ENCODE assay signal across 18 cellular contexts in genomic region chr1:180948357-180948756, GRCh38. TPM values are rescaled to one million over a fixed set of nuclear protein-coding genes. Genes with fewer than 3 reads are reported as not detected.
DNase-seq lines count a peak whose midpoint lies in the region; ATAC-seq and TF ChIP-seq lines count a peak whose summit lies in the region.
"Had no signal": no experiment of that assay in that cellular context is flagged by ENCODE, and none has a peak within 500 bp of the region (broad histone marks: within the 10 kb centered on the region; RNA-seq: fewer than 3 reads in every experiment).

No MANE protein-coding gene starts in this region.

- H2BK15ac ChIP-seq in mesendoderm (replicated peaks; ENCODE audit: low read depth): no peak overlapping the region

- peaks cover 4% of the 10 kb centered on the region for H3K4me1 ChIP-seq in RWPE2 (ENCODE audit: insufficient read depth, poor library complexity, severe bottlenecking)
- H3K4me1 ChIP-seq in foreskin keratinocyte: no peaks in the 10 kb centered on the region
- H3K4me1 ChIP-seq in sigmoid colon: peaks cover 0 to 4% (median 3%) of the 10 kb centered on the region in 4 donors
- H3K4me1 ChIP-seq in mesendoderm (ENCODE audit: control insufficient read depth, low read depth, low read length): no peaks in the 10 kb centered on the region
- no peaks in the 10 kb centered on the region for H3K4me1 ChIP-seq in prostate gland (replicated peaks)
- H3K4me1 ChIP-seq: SJSA1 had no signal

- no peak for TF ChIP-seq POLR2A in sigmoid colon (IDR thresholded peaks at IDR 0.05)
- no peak for TF ChIP-seq POLR2A in prostate gland (IDR thresholded peaks at IDR 0.05)

- peak; percentile 61 for DNase-seq in G401 (ENCODE audit: low spot score)
- DNase-seq in RWPE2 (ENCODE audit: low spot score): no peak
- DNase-seq in foreskin keratinocyte: peak; percentile 17 to 73
- DNase-seq in sigmoid colon: peak; percentile 87
- DNase-seq in mesendoderm: no peak
- no peak for DNase-seq in prostate gland (ENCODE audit: low spot score)
- DNase-seq: amniotic stem cell, MM.1S, NCI-H2029, NCI-H510A, right cardiac atrium had no signal

- no peaks in the 10 kb centered on the region for H3K79me1 ChIP-seq in mesendoderm (ENCODE audit: low read length)

- no peak overlapping the region for H3K4me2 ChIP-seq in mesendoderm (ENCODE audit: low read length)

- no peak overlapping the region for H2BK120ac ChIP-seq in mesendoderm (ENCODE audit: low read depth, low read length)

- intact Hi-C loops in sigmoid colon (cut with DNase I) (no loop called here), prostate gland (cut with DNase I) (no loop called here)

- H2AK5ac ChIP-seq in mesendoderm (ENCODE audit: low read length): no peak overlapping the region

- no peaks in the 10 kb centered on the region for H3K36me3 ChIP-seq in RWPE2 (ENCODE audit: low read depth)
- H3K36me3 ChIP-seq in sigmoid colon: peaks cover 8 to 68% (median 29%) of the 10 kb centered on the region in 4 donors
- no peaks in the 10 kb centered on the region for H3K36me3 ChIP-seq in mesendoderm (ENCODE audit: control insufficient read depth, insufficient read depth, low read length)
- no peaks in the 10 kb centered on the region for H3K36me3 ChIP-seq in prostate gland

- no peak overlapping the region for H2BK5ac ChIP-seq in mesendoderm (ENCODE audit: low read length)

- no peak overlapping the region for H3K56ac ChIP-seq in mesendoderm (ENCODE audit: low read length)

- ATAC-seq in RWPE2 (ENCODE audit: low read depth): no peak
- ATAC-seq in foreskin keratinocyte: peak; percentile 24
- ATAC-seq in HG03565 (IDR thresholded peaks at IDR 0.05; ENCODE audit: unreplicated experiment): no peak
- ATAC-seq: activated CD4-positive, CD25-positive, alpha-beta regulatory T cell treated with anti-CD3 and anti-CD28 coated beads, Interleukin-2, amount 50 U/mL, for 24 hours; activated T-helper 17 cell treated with anti-CD3 and anti-CD28 coated beads, Interleukin-2, amount 50 U/mL, for 72 hours; GM12878; natural killer cell treated with Interleukin-12 subunit alpha and Interleukin-12 subunit beta and Interleukin-15 and Interleukin-18, amount 100 ng/mL, for 72 hours had no signal

- no peak overlapping the region for H3K23ac ChIP-seq in mesendoderm (ENCODE audit: low read length)

- H3K18ac ChIP-seq in mesendoderm (ENCODE audit: low read length): no peak overlapping the region

- 89 to 94% methylated on average over 8 of the region's 8 CpGs for WGBS in sigmoid colon, 2 donors
- WGBS in mesendoderm (ENCODE audit: extremely low coverage, insufficient coverage, low lambda C conversion rate): no CpG with 5 or more reads among the region's 8 CpGs
- WGBS in prostate gland: 68% methylated on average over 8 of the region's 8 CpGs

- H4K8ac ChIP-seq in mesendoderm (ENCODE audit: low read depth, low read length): no peak overlapping the region

- TF ChIP-seq EP300 in sigmoid colon (IDR thresholded peaks at IDR 0.05): no peak

- in situ Hi-C loops in G401 (cut with HindIII; ENCODE audit: low sequenced_read_pairs): no loop called here

- no peaks in the 10 kb centered on the region for H3K79me2 ChIP-seq in mesendoderm (ENCODE audit: control insufficient read depth, insufficient read depth, low read length)

- peak overlapping the region; percentile 13 for H3K27ac ChIP-seq in RWPE2 (ENCODE audit: poor library complexity, severe bottlenecking)
- H3K27ac ChIP-seq in foreskin keratinocyte: no peak overlapping the region
- H3K27ac ChIP-seq in sigmoid colon: peak overlapping the region in 2 of 4 donors; percentile 45 to 51
- no peak overlapping the region for H3K27ac ChIP-seq in mesendoderm (ENCODE audit: low read depth, low read length)
- H3K27ac ChIP-seq in prostate gland: no peak overlapping the region
- H3K27ac ChIP-seq: SJSA1 had no signal

- H3K9me3 ChIP-seq in RWPE2 (ENCODE audit: severe bottlenecking) (no peaks in the 10 kb centered on the region), sigmoid colon (no peaks in the 10 kb centered on the region), prostate gland (no peaks in the 10 kb centered on the region)
- H3K9me3 ChIP-seq: SJSA1 had no signal

- H3K4ac ChIP-seq in mesendoderm (ENCODE audit: low read depth, low read length): no peak overlapping the region

- no peak overlapping the region for H4K5ac ChIP-seq in mesendoderm (ENCODE audit: low read length)

- no peak for TF ChIP-seq CTCF in RWPE2 (IDR thresholded peaks at IDR 0.05; ENCODE audit: poor library complexity, severe bottlenecking)
- no peak for TF ChIP-seq CTCF in foreskin keratinocyte (conservative IDR thresholded peaks at IDR 0.05)
- no peak for TF ChIP-seq CTCF in sigmoid colon (IDR thresholded peaks at IDR 0.05)
- TF ChIP-seq CTCF in prostate gland (IDR thresholded peaks at IDR 0.05): no peak

- no peak overlapping the region for H3K9ac ChIP-seq in mesendoderm (ENCODE audit: low read length)

- H3K27me3 ChIP-seq in RWPE2 (ENCODE audit: insufficient read depth, poor library complexity, severe bottlenecking) (no peaks in the 10 kb centered on the region), foreskin keratinocyte (no peaks in the 10 kb centered on the region), sigmoid colon (no peaks in the 10 kb centered on the region), mesendoderm (ENCODE audit: insufficient read depth, low read length, poor library complexity) (no peaks in the 10 kb centered on the region), prostate gland (replicated peaks; ENCODE audit: insufficient read depth) (no peaks in the 10 kb centered on the region)
- H3K27me3 ChIP-seq: SJSA1 had no signal

- H3K4me3 ChIP-seq in RWPE2 (ENCODE audit: severe bottlenecking) (no peak overlapping the region), sigmoid colon (no peak overlapping the region), mesendoderm (ENCODE audit: low read length) (no peak overlapping the region), prostate gland (no peak overlapping the region)
- H3K4me3 ChIP-seq: GM12878, lung, SJSA1 had no signal

RNA-seq across cellular contexts. Expression of gene KIAA1614, which starts 35.7 kb away (rescaled TPM):
- 0.07 and 0.31 TPM in 2 replicates for total RNA-seq in G401 (2014; rRNA removed; shearing (Covaris generic))
- total RNA-seq in foreskin keratinocyte (1.6 and 1.7 TPM in 2 replicates), sigmoid colon (10 to 100 TPM in 2 of 4 donors, 1 to 10 TPM in 2; 6.3 to 14.8 (median 10.5) TPM), prostate gland (1 to 10 TPM; 3.7 to 6.4 TPM)
- polyA plus RNA-seq in foreskin keratinocyte (0.90 and 1.3 TPM in 2 replicates), sigmoid colon (1 to 10 TPM; 1.2 to 2.0 (median 1.8) TPM)
- polyA plus RNA-seq in mesendoderm (2013, experiment 1 of 2): 1.8 TPM
- 2.1 TPM for polyA plus RNA-seq in mesendoderm (2013, experiment 2 of 2)

Comparison
In these comparisons a context has a peak if more than half of its experiments do, and no peak if none do; other contexts are left out.
1. DNase-seq: peak in G401 (single experiment), foreskin keratinocyte (2 of 2) and sigmoid colon (single experiment); none in RWPE2 (single experiment), mesendoderm (single experiment) and prostate gland (single experiment).